Comparison of ENCODE assay signal across 25 cellular contexts in genomic region chr9:114775981-114776380, GRCh38. TPM values are rescaled to one million over a fixed set of nuclear protein-coding genes. Genes with fewer than 3 reads are reported as not detected.
"Had no signal": no experiment of that assay in that cellular context is flagged by ENCODE, and none has a peak within 500 bp of the region (broad histone marks: within the 10 kb centered on the region; RNA-seq: fewer than 3 reads in every experiment).

No MANE protein-coding gene starts in this region.

- H3K4me3 ChIP-seq: breast epithelium, heart left ventricle, left lung, lung, right lobe of liver, skin epidermis, thyroid gland, upper lobe of right lung had no signal

- H3K27me3 ChIP-seq: breast epithelium, left lung, right lobe of liver, thyroid gland, upper lobe of right lung had no signal

- ATAC-seq: activated naive CD4-positive, alpha-beta T cell treated with anti-CD3 and anti-CD28 coated beads, Interleukin-2, amount 50 U/mL, for 72 hours; activated T-cell treated with anti-CD3 and anti-CD28 coated beads, Interleukin-2, amount 50 U/mL, for 72 hours; esophagus mucosa; heart left ventricle; left lung; right lobe of liver; T-cell; upper lobe of right lung had no signal

- H3K9me3 ChIP-seq: breast epithelium, heart left ventricle, left lung, right lobe of liver, thyroid gland, upper lobe of right lung had no signal

- H3K4me1 ChIP-seq: breast epithelium, heart left ventricle, left lung, upper lobe of right lung had no signal

- H3K27ac ChIP-seq: breast epithelium, heart left ventricle, left lung, right lobe of liver, skin epidermis, thyroid gland, upper lobe of right lung had no signal

- DNase-seq: activated B cell treated with CpG ODN at 0.5 μM for 24 hours; activated CD4-positive, alpha-beta T cell treated with anti-CD3 and anti-CD28 coated beads, Interleukin-2, amount 50 U/mL, for 1 hour; activated naive CD4-positive, alpha-beta T cell; activated T-cell treated with anti-CD3 and anti-CD28 coated beads for 4 hours; activated T-cell treated with anti-CD3 and anti-CD28 coated beads, Interleukin-2, amount 50 U/mL, for 72 hours; amniotic stem cell; central memory CD4-positive, alpha-beta T cell; endodermal cell; foreskin fibroblast; heart left ventricle; hypothalamus; immature natural killer cell; left lung; right lobe of liver; stimulated activated CD4-positive, alpha-beta T cell treated with anti-CD3 and anti-CD28 coated beads, Interleukin-12 subunit alpha, Interleukin-12 subunit beta, amount 100 ng/mL, for 4 hours; stimulated activated CD4-positive, alpha-beta T cell treated with anti-CD3 and anti-CD28 coated beads, Interleukin-4, amount 100 ng/mL, for 1 hour; substantia nigra; T-cell; thyroid gland; upper lobe of right lung had no signal

- H3K36me3 ChIP-seq: breast epithelium, heart left ventricle, left lung, right lobe of liver, thyroid gland, upper lobe of right lung had no signal

RNA-seq across cellular contexts. Expression of gene TNFSF15, which starts 29.9 kb away (rescaled TPM):
- total RNA-seq: endodermal cell had no signal
